32 cellular contexts compared by ENCODE assay signal in the genomic region with DNA sequence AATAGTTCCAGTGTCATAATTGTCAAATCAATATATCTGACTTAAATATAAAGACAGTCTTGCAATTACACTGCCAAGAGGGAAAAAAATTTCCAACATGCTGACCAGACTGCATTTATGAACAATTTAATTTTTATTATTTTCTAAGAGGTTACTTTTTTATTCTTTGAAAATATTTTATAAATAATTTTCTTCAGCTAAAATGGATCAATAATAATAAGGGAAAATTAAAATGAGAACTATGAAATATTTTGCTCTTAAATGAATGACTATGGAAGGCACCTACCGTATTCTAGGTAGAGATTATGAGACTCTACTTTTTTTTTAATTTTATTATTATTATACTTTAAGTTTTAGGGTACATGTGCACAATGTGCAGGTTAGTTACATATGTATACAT.
DNase-seq lines count a peak whose midpoint lies in the region; ATAC-seq, FAIRE-seq and TF ChIP-seq lines count a peak whose summit lies in the region.
"Had no signal": no experiment of that assay in that cellular context is flagged by ENCODE, and none has a peak within 500 bp of the region (broad histone marks: within the 10 kb centered on the region; RNA-seq: fewer than 3 reads in every experiment).

No MANE protein-coding gene starts in this region.

- H3K9me3 ChIP-seq in sigmoid colon, result no peaks in the 10 kb centered on the region
- H3K9me3 ChIP-seq: A549; BE2C; BLaER1; BLaER1 treated with 17β-estradiol and CSF1 and Interleukin-3, amounts not matched to agents 10 nM and 100 nM; Caco-2 had no signal

- intact Hi-C loops in sigmoid colon (cut with DNase I), result no loop called here

- H3K36me3 ChIP-seq in sigmoid colon, result no peaks in the 10 kb centered on the region
- H3K36me3 ChIP-seq: BE2C; BLaER1; BLaER1 treated with 17β-estradiol and CSF1 and Interleukin-3, amounts not matched to agents 10 nM and 100 nM had no signal

- POLR2A ChIA-PET in WTC11 (lab: Charles Lee), result no interaction called here

- H3K4me1 ChIP-seq in sigmoid colon, result no peaks in the 10 kb centered on the region
- H3K4me1 ChIP-seq: A549; BE2C; BLaER1; BLaER1 treated with 17β-estradiol and CSF1 and Interleukin-3, amounts not matched to agents 10 nM and 100 nM; Caco-2 had no signal

- H3K36me3 Mint-ChIP-seq in WTC11, result no peaks in the 10 kb centered on the region
- H3K36me3 Mint-ChIP-seq: CD14-positive monocyte; CD4-positive, alpha-beta memory T cell; CD4-positive, CD25-positive, alpha-beta regulatory T cell; CD8-positive, alpha-beta memory T cell; CD8-positive, alpha-beta T cell had no signal

- no peaks in the 10 kb centered on the region for H3K27me3 Mint-ChIP-seq in WTC11 (ENCODE audit: low read depth)
- H3K27me3 Mint-ChIP-seq: B cell; CD4-positive, alpha-beta memory T cell; CD4-positive, alpha-beta T cell; CD8-positive, alpha-beta memory T cell had no signal

- no peak for ATAC-seq in WTC11
- ATAC-seq: A549; CD8-positive, alpha-beta T cell had no signal

- WGBS in sigmoid colon, 2 donors, result 87 to 91% methylated on average over 1 of the region's 1 CpG

- no peak for TF ChIP-seq CTCF in WTC11 (IDR thresholded peaks at IDR 0.05)
- no peak for TF ChIP-seq CTCF in sigmoid colon (IDR thresholded peaks at IDR 0.05)

- TF ChIP-seq POLR2A in sigmoid colon (IDR thresholded peaks at IDR 0.05), result no peak

- H3K4me3 ChIP-seq in sigmoid colon, result no peak overlapping the region
- H3K4me3 ChIP-seq: A549; BLaER1; BLaER1 treated with 17β-estradiol and CSF1 and Interleukin-3, amounts not matched to agents 10 nM and 100 nM had no signal

- H3K27me3 ChIP-seq in sigmoid colon, result no peaks in the 10 kb centered on the region
- H3K27me3 ChIP-seq: BE2C; BLaER1; BLaER1 treated with 17β-estradiol and CSF1 and Interleukin-3, amounts not matched to agents 10 nM and 100 nM had no signal

- no peak overlapping the region for H3K27ac ChIP-seq in sigmoid colon
- H3K27ac ChIP-seq: 22Rv1; A549; BLaER1; BLaER1 treated with 17β-estradiol and CSF1 and Interleukin-3, amounts not matched to agents 10 nM and 100 nM; C4-2B had no signal

- no peak overlapping the region for H3K27ac Mint-ChIP-seq in WTC11
- H3K27ac Mint-ChIP-seq: B cell; CD14-positive monocyte; CD4-positive, alpha-beta memory T cell; CD4-positive, alpha-beta T cell; CD4-positive, CD25-positive, alpha-beta regulatory T cell; CD8-positive, alpha-beta memory T cell; CD8-positive, alpha-beta T cell had no signal

- H3K4me1 Mint-ChIP-seq in WTC11, result no peaks in the 10 kb centered on the region
- H3K4me1 Mint-ChIP-seq: B cell; CD14-positive monocyte; CD4-positive, alpha-beta memory T cell; CD4-positive, CD25-positive, alpha-beta regulatory T cell; CD8-positive, alpha-beta memory T cell had no signal

- H3K9me3 Mint-ChIP-seq in WTC11, result no peaks in the 10 kb centered on the region
- H3K9me3 Mint-ChIP-seq: CD4-positive, alpha-beta T cell; CD8-positive, alpha-beta T cell had no signal

- FAIRE-seq in frontal cortex (lab: Jason Lieb, UNC), result peak; percentile 19
- FAIRE-seq: A549, D721Med had no signal

- no peak overlapping the region for H3K4me3 Mint-ChIP-seq in WTC11
- H3K4me3 Mint-ChIP-seq: B cell; CD14-positive monocyte; CD4-positive, alpha-beta memory T cell; CD4-positive, alpha-beta T cell; CD4-positive, CD25-positive, alpha-beta regulatory T cell; CD8-positive, alpha-beta memory T cell; CD8-positive, alpha-beta T cell had no signal

- CTCF ChIA-PET in WTC11 (lab: Charles Lee), result no interaction called here

- no peak for TF ChIP-seq EP300 in sigmoid colon (IDR thresholded peaks at IDR 0.05)

- DNase-seq in WTC11 (ENCODE audit: low spot score) (no peak), frontal cortex (ENCODE audit: low spot score in 2 of 2) (no peak), A172 (ENCODE audit: low spot score) (no peak), sigmoid colon (no peak)
- DNase-seq: 8988T; ACHN; AML-193; BE2C; C1 segment of cervical spinal cord; Caco-2; Calu3; CD4-positive, alpha-beta memory T cell; CD4-positive, alpha-beta T cell; CD4-positive, CD25-positive, alpha-beta regulatory T cell; CD8-positive, alpha-beta memory T cell; CD8-positive, alpha-beta T cell; COR-L47; DMS 273 treated with DMSO at 0.1 percent for 48 hours; DMS153; DMS53; DMS79; DMS79 treated with DMSO at 0.1 percent for 48 hours; DND-41; EL had no signal

TF ChIP-seq in WTC11, 78 proteins besides CTCF, POLR2A, EP300 and RAD21:
- TF ChIP-seq, protein P1, sequence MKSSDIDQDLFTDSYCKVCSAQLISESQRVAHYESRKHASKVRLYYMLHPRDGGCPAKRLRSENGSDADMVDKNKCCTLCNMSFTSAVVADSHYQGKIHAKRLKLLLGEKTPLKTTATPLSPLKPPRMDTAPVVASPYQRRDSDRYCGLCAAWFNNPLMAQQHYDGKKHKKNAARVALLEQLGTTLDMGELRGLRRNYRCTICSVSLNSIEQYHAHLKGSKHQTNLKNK (CRISPR knock-in tag; IDR thresholded peaks at IDR 0.05), result no peak
- TF ChIP-seq TEAD4 (CRISPR knock-in tag; IDR thresholded peaks at IDR 0.05) (no peak), HMGA2 (CRISPR knock-in tag; IDR thresholded peaks at IDR 0.05) (peak; percentile 98), SOX15 (CRISPR knock-in tag; IDR thresholded peaks at IDR 0.05) (no peak)
- TF ChIP-seq, protein P2, sequence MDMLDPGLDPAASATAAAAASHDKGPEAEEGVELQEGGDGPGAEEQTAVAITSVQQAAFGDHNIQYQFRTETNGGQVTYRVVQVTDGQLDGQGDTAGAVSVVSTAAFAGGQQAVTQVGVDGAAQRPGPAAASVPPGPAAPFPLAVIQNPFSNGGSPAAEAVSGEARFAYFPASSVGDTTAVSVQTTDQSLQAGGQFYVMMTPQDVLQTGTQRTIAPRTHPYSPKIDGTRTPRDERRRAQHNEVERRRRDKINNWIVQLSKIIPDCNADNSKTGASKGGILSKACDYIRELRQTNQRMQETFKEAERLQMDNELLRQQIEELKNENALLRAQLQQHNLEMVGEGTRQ (CRISPR knock-in tag; IDR thresholded peaks at IDR 0.05), result no peak
